Comparison of ENCODE assay signal across 1 cellular context in the genomic region with DNA sequence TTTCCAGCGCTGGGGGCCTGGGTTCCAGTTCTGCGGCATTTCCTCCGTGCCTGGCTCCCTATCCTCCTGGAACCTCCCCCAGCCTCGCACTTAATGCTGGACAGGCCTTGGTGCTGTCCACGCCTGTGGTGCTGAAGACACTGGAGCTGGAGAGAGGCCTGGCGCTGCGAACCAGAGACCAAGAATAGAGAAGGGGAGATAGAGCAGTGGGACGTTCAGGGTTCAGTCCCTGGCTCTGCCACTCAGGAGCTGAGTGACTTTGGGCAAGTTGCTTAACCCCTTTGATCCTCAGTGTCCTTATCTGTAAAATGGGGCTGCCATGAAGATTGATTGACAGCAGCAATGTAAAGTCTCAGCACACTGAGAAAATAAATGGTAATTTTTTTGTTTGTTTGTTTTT.
A peak's percentile ranks its signal among the peaks of the same experiment; 100 is the strongest.
TF ChIP-seq lines count a peak whose summit lies in the region.

No MANE protein-coding gene starts in this region.

TF ChIP-seq in HepG2, 621 proteins besides CTCF, POLR2A, EP300 and RAD21 (continued from another document and continues in another):
- TF ChIP-seq ZC3H13 (CRISPR knock-in tag; IDR thresholded peaks at IDR 0.05), result peak; percentile 91
- peak; percentile 67 for TF ChIP-seq ZFX (CRISPR knock-in tag; IDR thresholded peaks at IDR 0.05; ENCODE audit: low read depth)
- TF ChIP-seq, protein P1, sequence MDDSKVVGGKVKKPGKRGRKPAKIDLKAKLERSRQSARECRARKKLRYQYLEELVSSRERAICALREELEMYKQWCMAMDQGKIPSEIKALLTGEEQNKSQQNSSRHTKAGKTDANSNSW (CRISPR knock-in tag; IDR thresholded peaks at IDR 0.05; ENCODE audit: borderline replicate concordance), result no peak; the same call in 1 of the 2 replicates
- peak; percentile 97 for TF ChIP-seq NFKBIZ (CRISPR knock-in tag; IDR thresholded peaks at IDR 0.05)
- TF ChIP-seq, protein P2, sequence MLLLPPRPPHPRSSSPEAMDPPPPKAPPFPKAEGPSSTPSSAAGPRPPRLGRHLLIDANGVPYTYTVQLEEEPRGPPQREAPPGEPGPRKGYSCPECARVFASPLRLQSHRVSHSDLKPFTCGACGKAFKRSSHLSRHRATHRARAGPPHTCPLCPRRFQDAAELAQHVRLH (CRISPR knock-in tag; IDR thresholded peaks at IDR 0.05; ENCODE audit: borderline replicate concordance, low read depth), result peak; percentile 98; the same call in 1 of the 2 replicates
- no peak for TF ChIP-seq NR3C1 (CRISPR knock-in tag; IDR thresholded peaks at IDR 0.05)
- peak; percentile 89 for TF ChIP-seq ZNF430 (CRISPR knock-in tag; IDR thresholded peaks at IDR 0.05)
- no peak for TF ChIP-seq FOXA1 (IDR thresholded peaks at IDR 0.05)
- TF ChIP-seq FOXA1 (CRISPR knock-in tag; IDR thresholded peaks at IDR 0.05), result no peak
- no peak for TF ChIP-seq ZNF619 (CRISPR knock-in tag; IDR thresholded peaks at IDR 0.05)
- peak; percentile 80 for TF ChIP-seq RXRB (CRISPR knock-in tag; IDR thresholded peaks at IDR 0.05; ENCODE audit: borderline replicate concordance)
- no peak for TF ChIP-seq ZFP41 (CRISPR knock-in tag; IDR thresholded peaks at IDR 0.05; ENCODE audit: borderline replicate concordance)
- TF ChIP-seq DNMT1 (CRISPR knock-in tag; IDR thresholded peaks at IDR 0.05), result no peak
- peak; percentile 96; the same call in 1 of the 2 replicates for TF ChIP-seq EHMT2 (IDR thresholded peaks at IDR 0.05; ENCODE audit: borderline replicate concordance, low read depth, low read length)
- peak; percentile 98 for TF ChIP-seq BRCA1 (CRISPR knock-in tag; IDR thresholded peaks at IDR 0.05)
- TF ChIP-seq, protein P3, sequence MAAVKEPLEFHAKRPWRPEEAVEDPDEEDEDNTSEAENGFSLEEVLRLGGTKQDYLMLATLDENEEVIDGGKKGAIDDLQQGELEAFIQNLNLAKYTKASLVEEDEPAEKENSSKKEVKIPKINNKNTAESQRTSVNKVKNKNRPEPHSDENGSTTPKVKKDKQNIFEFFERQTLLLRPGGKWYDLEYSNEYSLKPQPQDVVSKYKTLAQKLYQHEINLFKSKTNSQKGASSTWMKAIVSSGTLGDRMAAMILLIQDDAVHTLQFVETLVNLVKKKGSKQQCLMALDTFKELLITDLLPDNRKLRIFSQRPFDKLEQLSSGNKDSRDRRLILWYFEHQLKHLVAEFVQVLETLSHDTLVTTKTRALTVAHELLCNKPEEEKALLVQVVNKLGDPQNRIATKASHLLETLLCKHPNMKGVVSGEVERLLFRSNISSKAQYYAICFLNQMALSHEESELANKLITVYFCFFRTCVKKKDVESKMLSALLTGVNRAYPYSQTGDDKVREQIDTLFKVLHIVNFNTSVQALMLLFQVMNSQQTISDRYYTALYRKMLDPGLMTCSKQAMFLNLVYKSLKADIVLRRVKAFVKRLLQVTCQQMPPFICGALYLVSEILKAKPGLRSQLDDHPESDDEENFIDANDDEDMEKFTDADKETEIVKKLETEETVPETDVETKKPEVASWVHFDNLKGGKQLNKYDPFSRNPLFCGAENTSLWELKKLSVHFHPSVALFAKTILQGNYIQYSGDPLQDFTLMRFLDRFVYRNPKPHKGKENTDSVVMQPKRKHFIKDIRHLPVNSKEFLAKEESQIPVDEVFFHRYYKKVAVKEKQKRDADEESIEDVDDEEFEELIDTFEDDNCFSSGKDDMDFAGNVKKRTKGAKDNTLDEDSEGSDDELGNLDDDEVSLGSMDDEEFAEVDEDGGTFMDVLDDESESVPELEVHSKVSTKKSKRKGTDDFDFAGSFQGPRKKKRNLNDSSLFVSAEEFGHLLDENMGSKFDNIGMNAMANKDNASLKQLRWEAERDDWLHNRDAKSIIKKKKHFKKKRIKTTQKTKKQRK (IDR thresholded peaks at IDR 0.05; ENCODE audit: low read length), result no peak
- TF ChIP-seq ZNF230 (CRISPR knock-in tag; IDR thresholded peaks at IDR 0.05), result peak; percentile 89; the same call in 1 of the 2 replicates
- TF ChIP-seq ZSCAN22 (CRISPR knock-in tag; IDR thresholded peaks at IDR 0.05), result 0 out of 2 replicates have a peak, but pooled peaks have one; percentile 53
- TF ChIP-seq ZNF616 (CRISPR knock-in tag; IDR thresholded peaks at IDR 0.05; ENCODE audit: low read depth), result peak; percentile 78; the same call in 1 of the 2 replicates
- TF ChIP-seq NR2C2 (CRISPR knock-in tag; IDR thresholded peaks at IDR 0.05; ENCODE audit: borderline replicate concordance), result no peak
- no peak for TF ChIP-seq DPF2 (CRISPR knock-in tag; IDR thresholded peaks at IDR 0.05; ENCODE audit: borderline replicate concordance, low read depth)
- no peak for TF ChIP-seq POLR2G (IDR thresholded peaks at IDR 0.05; ENCODE audit: low read depth, low read length)
- TF ChIP-seq EEA1 (CRISPR knock-in tag; IDR thresholded peaks at IDR 0.05; ENCODE audit: borderline replicate concordance), result no peak
- peak; percentile 96 for TF ChIP-seq ZNF614 (CRISPR knock-in tag; IDR thresholded peaks at IDR 0.05; ENCODE audit: borderline replicate concordance)
- TF ChIP-seq, protein P4, sequence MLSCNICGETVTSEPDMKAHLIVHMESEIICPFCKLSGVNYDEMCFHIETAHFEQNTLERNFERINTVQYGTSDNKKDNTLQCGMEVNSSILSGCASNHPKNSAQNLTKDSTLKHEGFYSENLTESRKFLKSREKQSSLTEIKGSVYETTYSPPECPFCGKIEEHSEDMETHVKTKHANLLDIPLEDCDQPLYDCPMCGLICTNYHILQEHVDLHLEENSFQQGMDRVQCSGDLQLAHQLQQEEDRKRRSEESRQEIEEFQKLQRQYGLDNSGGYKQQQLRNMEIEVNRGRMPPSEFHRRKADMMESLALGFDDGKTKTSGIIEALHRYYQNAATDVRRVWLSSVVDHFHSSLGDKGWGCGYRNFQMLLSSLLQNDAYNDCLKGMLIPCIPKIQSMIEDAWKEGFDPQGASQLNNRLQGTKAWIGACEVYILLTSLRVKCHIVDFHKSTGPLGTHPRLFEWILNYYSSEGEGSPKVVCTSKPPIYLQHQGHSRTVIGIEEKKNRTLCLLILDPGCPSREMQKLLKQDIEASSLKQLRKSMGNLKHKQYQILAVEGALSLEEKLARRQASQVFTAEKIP (CRISPR knock-in tag; IDR thresholded peaks at IDR 0.05; ENCODE audit: borderline replicate concordance), result no peak
- TF ChIP-seq HES4 (CRISPR knock-in tag; IDR thresholded peaks at IDR 0.05; ENCODE audit: borderline replicate concordance), result peak; percentile 97
- no peak for TF ChIP-seq TBX3 (IDR thresholded peaks at IDR 0.05; ENCODE audit: borderline replicate concordance)
- peak; percentile 88 for TF ChIP-seq IRF2 (CRISPR knock-in tag; IDR thresholded peaks at IDR 0.05)
- peak; percentile 77; the same call in 1 of the 2 replicates for TF ChIP-seq CCDC6 (CRISPR knock-in tag; IDR thresholded peaks at IDR 0.05)
- peak; percentile 97 for TF ChIP-seq NKX3-1 (CRISPR knock-in tag; IDR thresholded peaks at IDR 0.05)
- TF ChIP-seq GZF1 (CRISPR knock-in tag; IDR thresholded peaks at IDR 0.05), result peak; percentile 60; the same call in 1 of the 2 replicates
- TF ChIP-seq ZNF547 (CRISPR knock-in tag; IDR thresholded peaks at IDR 0.05), result peak; percentile 42; the same call in 1 of the 2 replicates
- TF ChIP-seq BHLHE40 (IDR thresholded peaks at IDR 0.05; ENCODE audit: low read length), result no peak
- peak; percentile 96 for TF ChIP-seq HOXA5 (CRISPR knock-in tag; IDR thresholded peaks at IDR 0.05)
- peak; percentile 99 for TF ChIP-seq ZSCAN9 (CRISPR knock-in tag; IDR thresholded peaks at IDR 0.05; ENCODE audit: borderline replicate concordance)
- no peak for TF ChIP-seq BRD4 (CRISPR knock-in tag; IDR thresholded peaks at IDR 0.05)
- TF ChIP-seq, protein P5, sequence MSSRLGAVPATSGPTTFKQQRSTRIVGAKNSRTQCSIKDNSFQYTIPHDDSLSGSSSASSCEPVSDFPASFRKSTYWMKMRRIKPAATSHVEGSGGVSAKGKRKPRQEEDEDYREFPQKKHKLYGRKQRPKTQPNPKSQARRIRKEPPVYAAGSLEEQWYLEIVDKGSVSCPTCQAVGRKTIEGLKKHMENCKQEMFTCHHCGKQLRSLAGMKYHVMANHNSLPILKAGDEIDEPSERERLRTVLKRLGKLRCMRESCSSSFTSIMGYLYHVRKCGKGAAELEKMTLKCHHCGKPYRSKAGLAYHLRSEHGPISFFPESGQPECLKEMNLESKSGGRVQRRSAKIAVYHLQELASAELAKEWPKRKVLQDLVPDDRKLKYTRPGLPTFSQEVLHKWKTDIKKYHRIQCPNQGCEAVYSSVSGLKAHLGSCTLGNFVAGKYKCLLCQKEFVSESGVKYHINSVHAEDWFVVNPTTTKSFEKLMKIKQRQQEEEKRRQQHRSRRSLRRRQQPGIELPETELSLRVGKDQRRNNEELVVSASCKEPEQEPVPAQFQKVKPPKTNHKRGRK (CRISPR knock-in tag; IDR thresholded peaks at IDR 0.05), result no peak
- peak; percentile 60; the same call in 1 of the 2 replicates for TF ChIP-seq SALL2 (CRISPR knock-in tag; IDR thresholded peaks at IDR 0.05)
- TF ChIP-seq CREM (IDR thresholded peaks at IDR 0.05), result no peak
- peak; percentile 57; the same call in 1 of the 2 replicates for TF ChIP-seq CREM (CRISPR knock-in tag; IDR thresholded peaks at IDR 0.05)
- TF ChIP-seq FOXP1 (IDR thresholded peaks at IDR 0.05), result no peak
- TF ChIP-seq FOXP1 (CRISPR knock-in tag; IDR thresholded peaks at IDR 0.05), result peak; percentile 43; the same call in 1 of the 2 replicates
- TF ChIP-seq, protein P6, sequence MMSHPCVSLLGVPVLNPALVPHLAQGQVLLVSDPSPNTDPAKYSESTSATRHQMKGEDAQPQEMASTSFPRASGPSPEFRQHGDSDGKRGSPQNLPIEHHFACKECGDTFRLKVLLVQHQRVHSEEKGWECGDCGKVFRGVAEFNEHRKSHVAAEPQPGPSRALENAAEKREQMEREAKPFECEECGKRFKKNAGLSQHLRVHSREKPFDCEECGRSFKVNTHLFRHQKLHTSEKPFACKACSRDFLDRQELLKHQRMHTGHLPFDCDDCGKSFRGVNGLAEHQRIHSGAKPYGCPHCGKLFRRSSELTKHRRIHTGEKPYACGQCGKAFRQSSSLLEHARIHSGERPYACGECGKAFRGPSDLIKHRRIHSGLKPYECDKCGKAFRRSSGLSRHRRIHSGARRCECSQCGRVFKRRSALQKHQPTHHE (CRISPR knock-in tag; IDR thresholded peaks at IDR 0.05; ENCODE audit: borderline replicate concordance), result no peak
- no peak for TF ChIP-seq HNRNPUL1 (IDR thresholded peaks at IDR 0.05; ENCODE audit: low read depth, low read length)
- TF ChIP-seq GATAD1 (CRISPR knock-in tag; IDR thresholded peaks at IDR 0.05), result peak; percentile 84
- TF ChIP-seq ZZZ3 (CRISPR knock-in tag; IDR thresholded peaks at IDR 0.05; ENCODE audit: borderline replicate concordance), result peak; percentile 46; the same call in 1 of the 2 replicates
- TF ChIP-seq, protein P7, sequence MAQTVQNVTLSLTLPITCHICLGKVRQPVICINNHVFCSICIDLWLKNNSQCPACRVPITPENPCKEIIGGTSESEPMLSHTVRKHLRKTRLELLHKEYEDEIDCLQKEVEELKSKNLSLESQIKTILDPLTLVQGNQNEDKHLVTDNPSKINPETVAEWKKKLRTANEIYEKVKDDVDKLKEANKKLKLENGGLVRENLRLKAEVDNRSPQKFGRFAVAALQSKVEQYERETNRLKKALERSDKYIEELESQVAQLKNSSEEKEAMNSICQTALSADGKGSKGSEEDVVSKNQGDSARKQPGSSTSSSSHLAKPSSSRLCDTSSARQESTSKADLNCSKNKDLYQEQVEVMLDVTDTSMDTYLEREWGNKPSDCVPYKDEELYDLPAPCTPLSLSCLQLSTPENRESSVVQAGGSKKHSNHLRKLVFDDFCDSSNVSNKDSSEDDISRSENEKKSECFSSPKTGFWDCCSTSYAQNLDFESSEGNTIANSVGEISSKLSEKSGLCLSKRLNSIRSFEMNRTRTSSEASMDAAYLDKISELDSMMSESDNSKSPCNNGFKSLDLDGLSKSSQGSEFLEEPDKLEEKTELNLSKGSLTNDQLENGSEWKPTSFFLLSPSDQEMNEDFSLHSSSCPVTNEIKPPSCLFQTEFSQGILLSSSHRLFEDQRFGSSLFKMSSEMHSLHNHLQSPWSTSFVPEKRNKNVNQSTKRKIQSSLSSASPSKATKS (CRISPR knock-in tag; IDR thresholded peaks at IDR 0.05), result no peak
- TF ChIP-seq ZBTB42 (CRISPR knock-in tag; IDR thresholded peaks at IDR 0.05), result no peak
- TF ChIP-seq, protein P8, sequence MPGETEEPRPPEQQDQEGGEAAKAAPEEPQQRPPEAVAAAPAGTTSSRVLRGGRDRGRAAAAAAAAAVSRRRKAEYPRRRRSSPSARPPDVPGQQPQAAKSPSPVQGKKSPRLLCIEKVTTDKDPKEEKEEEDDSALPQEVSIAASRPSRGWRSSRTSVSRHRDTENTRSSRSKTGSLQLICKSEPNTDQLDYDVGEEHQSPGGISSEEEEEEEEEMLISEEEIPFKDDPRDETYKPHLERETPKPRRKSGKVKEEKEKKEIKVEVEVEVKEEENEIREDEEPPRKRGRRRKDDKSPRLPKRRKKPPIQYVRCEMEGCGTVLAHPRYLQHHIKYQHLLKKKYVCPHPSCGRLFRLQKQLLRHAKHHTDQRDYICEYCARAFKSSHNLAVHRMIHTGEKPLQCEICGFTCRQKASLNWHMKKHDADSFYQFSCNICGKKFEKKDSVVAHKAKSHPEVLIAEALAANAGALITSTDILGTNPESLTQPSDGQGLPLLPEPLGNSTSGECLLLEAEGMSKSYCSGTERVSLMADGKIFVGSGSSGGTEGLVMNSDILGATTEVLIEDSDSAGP (CRISPR knock-in tag; IDR thresholded peaks at IDR 0.05; ENCODE audit: borderline replicate concordance), result no peak; the same call in 1 of the 2 replicates
- peak; percentile 96 for TF ChIP-seq ZMAT3 (CRISPR knock-in tag; conservative IDR thresholded peaks at IDR 0.05)
- peak; percentile 55; the same call in 1 of the 2 replicates for TF ChIP-seq ZNF776 (CRISPR knock-in tag; IDR thresholded peaks at IDR 0.05)
- TF ChIP-seq PAX8 (CRISPR knock-in tag; IDR thresholded peaks at IDR 0.05; ENCODE audit: borderline replicate concordance), result no peak; the same call in 1 of the 2 replicates
- TF ChIP-seq, protein P9, sequence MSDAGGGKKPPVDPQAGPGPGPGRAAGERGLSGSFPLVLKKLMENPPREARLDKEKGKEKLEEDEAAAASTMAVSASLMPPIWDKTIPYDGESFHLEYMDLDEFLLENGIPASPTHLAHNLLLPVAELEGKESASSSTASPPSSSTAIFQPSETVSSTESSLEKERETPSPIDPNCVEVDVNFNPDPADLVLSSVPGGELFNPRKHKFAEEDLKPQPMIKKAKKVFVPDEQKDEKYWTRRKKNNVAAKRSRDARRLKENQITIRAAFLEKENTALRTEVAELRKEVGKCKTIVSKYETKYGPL (CRISPR knock-in tag; IDR thresholded peaks at IDR 0.05), result peak; percentile 85; the same call in 1 of the 2 replicates
- TF ChIP-seq, protein P10, sequence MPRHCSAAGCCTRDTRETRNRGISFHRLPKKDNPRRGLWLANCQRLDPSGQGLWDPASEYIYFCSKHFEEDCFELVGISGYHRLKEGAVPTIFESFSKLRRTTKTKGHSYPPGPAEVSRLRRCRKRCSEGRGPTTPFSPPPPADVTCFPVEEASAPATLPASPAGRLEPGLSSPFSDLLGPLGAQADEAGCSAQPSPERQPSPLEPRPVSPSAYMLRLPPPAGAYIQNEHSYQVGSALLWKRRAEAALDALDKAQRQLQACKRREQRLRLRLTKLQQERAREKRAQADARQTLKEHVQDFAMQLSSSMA (CRISPR knock-in tag; IDR thresholded peaks at IDR 0.05), result peak; percentile 77; the same call in 1 of the 2 replicates
